Comparison of ENCODE assay signal across 8 cellular contexts in genomic region chr1:109483658-109484518, GRCh38. TPM values are rescaled to one million over a fixed set of nuclear protein-coding genes. Genes with fewer than 3 reads are reported as not detected.
DNase-seq lines count a peak whose midpoint lies in the region; ATAC-seq and TF ChIP-seq lines count a peak whose summit lies in the region.

TSS of gene ATXN7L2 (plus strand) at chr1:109483905. CDS start at chr1:109483954, 49 bp downstream.

- in situ Hi-C loops in ACHN (cut with HindIII; ENCODE audit: low pct_ligation_motif_present, low pct_unique_long_range_greater_than_20kb, low sequenced_read_pairs) (no loop called here), T47D (cut with HindIII; ENCODE audit: low pct_unique_long_range_greater_than_20kb, low sequenced_read_pairs) (no loop called here)

- H3K36me3 ChIP-seq in WERI-Rb-1 (peaks cover 40% of the 10 kb centered on the region), smooth muscle cell (ENCODE audit: low read depth) (no peaks in the 10 kb centered on the region)

- H3K4me3 ChIP-seq in WERI-Rb-1 (ENCODE audit: low read depth, low read length) (peak within 1 kb of the TSS; percentile 89), smooth muscle cell (peak within 1 kb of the TSS; percentile 79)

- TF ChIP-seq CTCF in WERI-Rb-1 (IDR thresholded peaks at IDR 0.05; ENCODE audit: low read depth, low read length) (no peak), smooth muscle cell (IDR thresholded peaks at IDR 0.05; ENCODE audit: borderline replicate concordance, insufficient read depth, poor library complexity, severe bottlenecking) (no peak)

- H3K27me3 ChIP-seq in WERI-Rb-1 (ENCODE audit: insufficient read depth, low read depth, severe bottlenecking): no peaks in the 10 kb centered on the region
- peaks cover 8% of the 10 kb centered on the region for H3K27me3 ChIP-seq in smooth muscle cell (ENCODE audit: low read depth)

- peak within 1 kb of the TSS; percentile 99 for H3K9ac ChIP-seq in smooth muscle cell (ENCODE audit: low read depth)

- no peaks in the 10 kb centered on the region for H4K20me1 ChIP-seq in smooth muscle cell (ENCODE audit: low read depth)

- H3F3A ChIP-seq in smooth muscle cell (ENCODE audit: low read depth): no peaks in the 10 kb centered on the region

- DNase-seq in ACHN: peak; percentile 86
- DNase-seq in NCI-H2196 (lab: John Stamatoyannopoulos, UW; ENCODE audit: unreplicated experiment): peak; percentile 91
- DNase-seq in WERI-Rb-1: peak; percentile 94
- DNase-seq in T47D (ENCODE audit: low read depth in 1 of 2, low spot score in 1 of 2): peak; percentile 92 to 95
- peak; percentile 98 for DNase-seq in iPS-NIHi7 (ENCODE audit: extremely low spot score)
- DNase-seq in smooth muscle cell (lab: John Stamatoyannopoulos, UW; ENCODE audit: unreplicated experiment): peak; percentile 93

- ATAC-seq in GM18873 (IDR thresholded peaks at IDR 0.05; ENCODE audit: low FRiP score, unreplicated experiment): peak; percentile 41
- peak; percentile 73 for ATAC-seq in HG03108 (IDR thresholded peaks at IDR 0.05; ENCODE audit: unreplicated experiment)

- H3K9me3 ChIP-seq in WERI-Rb-1 (ENCODE audit: severe bottlenecking) (no peaks in the 10 kb centered on the region), smooth muscle cell (replicated peaks; ENCODE audit: low read depth) (no peaks in the 10 kb centered on the region)

- no peaks in the 10 kb centered on the region for H3K79me2 ChIP-seq in smooth muscle cell (ENCODE audit: low read depth)

- H3K27ac ChIP-seq in WERI-Rb-1 (peak within 1 kb of the TSS; percentile 100), smooth muscle cell (ENCODE audit: low read depth) (peak within 1 kb of the TSS; percentile 72)

- peak within 1 kb of the TSS; percentile 100 for H3K4me2 ChIP-seq in smooth muscle cell

- H3K4me1 ChIP-seq in smooth muscle cell (ENCODE audit: low read depth): peaks cover 8% of the 10 kb centered on the region

- 3% methylated on average over 38 of the region's 73 CpGs for WGBS in smooth muscle cell (ENCODE audit: low lambda C conversion rate)

- peak within 1 kb of the TSS; percentile 99 for H2AFZ ChIP-seq in smooth muscle cell (ENCODE audit: low read depth)

RNA-seq across cellular contexts. Expression of gene ATXN7L2, which starts in this region (rescaled TPM):
- 1.9 and 2.4 TPM in 2 replicates for total RNA-seq in smooth muscle cell
- polyA plus RNA-seq in smooth muscle cell: 5.7 and 6.2 TPM in 2 replicates

Comparison
In these comparisons a context has a peak if more than half of its experiments do, and no peak if none do; other contexts are left out.
1. Peak in every context shown above with its lines: DNase-seq, ATAC-seq, H3K4me3 ChIP-seq and H3K27ac ChIP-seq.